ENCODE assay signal across 8 cellular contexts in genomic region chr19:51594774-51595109, GRCh38. TPM values are rescaled to one million over a fixed set of nuclear protein-coding genes. Genes with fewer than 3 reads are reported as not detected.
A peak's percentile ranks its signal among the peaks of the same experiment; 100 is the strongest.
DNase-seq lines count a peak whose midpoint lies in the region; ATAC-seq, FAIRE-seq and TF ChIP-seq lines count a peak whose summit lies in the region.

No MANE protein-coding gene starts in this region.

- no peak for FAIRE-seq in K562 (lab: Jason Lieb, UNC)
- no peak for FAIRE-seq in urothelium cell line (lab: Jason Lieb, UNC)

- no peak for ATAC-seq in stimulated activated naive CD8-positive, alpha-beta T cell treated with anti-CD3 and anti-CD28 coated beads, Interleukin-15, Interleukin-2, amounts not matched to agents 100 U/mL and 50 U/mL, for 24 hours
- ATAC-seq in K562 = peak; percentile 49
- no peak for ATAC-seq in HG02759 (IDR thresholded peaks at IDR 0.05; ENCODE audit: unreplicated experiment)
- ATAC-seq in GM21526 (IDR thresholded peaks at IDR 0.05; ENCODE audit: low FRiP score, unreplicated experiment) = no peak

- no peaks in the 10 kb centered on the region for H3K9me3 ChIP-seq in K562 (replicated peaks; ENCODE audit: control insufficient read depth, insufficient read depth, low read depth, low read length)

- peaks cover 23 to 36% of the 10 kb centered on the region in 2 experiments for H3K4me1 ChIP-seq in K562 (replicated peaks in 1 of 2; ENCODE audit: control insufficient read depth in 2 of 2, insufficient read depth in 2 of 2, low read length in 2 of 2)

- no peaks in the 10 kb centered on the region for H3K27me3 ChIP-seq in K562 (ENCODE audit: control insufficient read depth in 2 of 2, insufficient read depth in 2 of 2, low read length in 2 of 2)

- intact Hi-C loops in K562 (cut with micrococcal nuclease) (no loop called here), lower leg skin (cut with DNase I; ENCODE audit: low total_unique reads) (no loop called here)

- H2AFZ ChIP-seq in K562 (ENCODE audit: low read depth, low read length) = peak overlapping the region; percentile 89

- H3K36me3 Mint-ChIP-seq in stimulated activated naive CD8-positive, alpha-beta T cell treated with anti-CD3 and anti-CD28 coated beads, Interleukin-15, Interleukin-2, amounts not matched to agents 100 ng/mL and 50 ng/mL, for 24 hours (ENCODE audit: low read depth) = peaks cover 8% of the 10 kb centered on the region

- no peaks in the 10 kb centered on the region; the same call in 2 of the 3 replicates for H3K79me2 ChIP-seq in K562 (ENCODE audit: control insufficient read depth, insufficient read depth, low read length)

- H3K27ac ChIP-seq in K562 (ENCODE audit: extremely low read depth, low read depth, low read length) = peak overlapping the region; percentile 53; the same call in 2 of the 3 replicates

- CTCF ChIA-PET in K562 (lab: Yijun Ruan, JAX; ENCODE audit: low intra/inter-chr PET ratio) = no interaction called here

- H3K4me2 ChIP-seq in K562 (ENCODE audit: insufficient read depth, low read length) = peak overlapping the region; percentile 89

- no peak for TF ChIP-seq EP300 in K562 (IDR thresholded peaks at IDR 0.05; ENCODE audit: low read length)

- H3K4me3 ChIP-seq in K562 (peak overlapping the region; percentile 48), lower leg skin (ENCODE audit: low read depth, poor library complexity, severe bottlenecking) (peak overlapping the region; percentile 33)

- H3K27me3 Mint-ChIP-seq in stimulated activated naive CD8-positive, alpha-beta T cell treated with anti-CD3 and anti-CD28 coated beads, Interleukin-15, Interleukin-2, amounts not matched to agents 100 ng/mL and 50 ng/mL, for 24 hours = peaks cover 6% of the 10 kb centered on the region

- peak overlapping the region; percentile 89 for H3K27ac Mint-ChIP-seq in stimulated activated naive CD8-positive, alpha-beta T cell treated with anti-CD3 and anti-CD28 coated beads, Interleukin-15, Interleukin-2, amounts not matched to agents 100 ng/mL and 50 ng/mL, for 24 hours

- no peaks in the 10 kb centered on the region for H3K9me1 ChIP-seq in K562 (ENCODE audit: control insufficient read depth, insufficient read depth, low read length)

- TF ChIP-seq POLR2A in K562 (conservative IDR thresholded peaks at IDR 0.05) (no peak), lower leg skin (IDR thresholded peaks at IDR 0.05) (no peak)

- peaks cover 23% of the 10 kb centered on the region for H3K4me1 Mint-ChIP-seq in stimulated activated naive CD8-positive, alpha-beta T cell treated with anti-CD3 and anti-CD28 coated beads, Interleukin-15, Interleukin-2, amounts not matched to agents 100 ng/mL and 50 ng/mL, for 24 hours (ENCODE audit: low read depth)

- H3K9ac ChIP-seq in K562 (ENCODE audit: insufficient read depth in 1 of 2, low read depth in 2 of 2, low read length in 2 of 2) = peak overlapping the region; percentile 64 to 93

- TF ChIP-seq CTCF in K562 (IDR thresholded peaks at IDR 0.05 in 2 of 3, conservative IDR thresholded peaks at IDR 0.05 in 1 of 3; ENCODE audit: insufficient read depth in 2 of 3, low read depth in 1 of 3, low read length in 3 of 3) = no peak
- TF ChIP-seq CTCF in lower leg skin (IDR thresholded peaks at IDR 0.05) = no peak

- peaks cover 6% of the 10 kb centered on the region for H3K9me3 Mint-ChIP-seq in stimulated activated naive CD8-positive, alpha-beta T cell treated with anti-CD3 and anti-CD28 coated beads, Interleukin-15, Interleukin-2, amounts not matched to agents 100 ng/mL and 50 ng/mL, for 24 hours

- DNase-seq in stimulated activated naive CD8-positive, alpha-beta T cell treated with anti-CD3 and anti-CD28 coated beads, Interleukin-15, Interleukin-2, amounts not matched to agents 100 U/mL and 50 U/mL, for 24 hours = no peak
- DNase-seq in K562 (ENCODE audit: extremely low read depth in 1 of 4, low spot score in 3 of 4) (no peak), lower leg skin (ENCODE audit: low spot score in 2 of 2) (no peak), urothelium cell line (ENCODE audit: low spot score) (peak; percentile 20)
- DNase-seq in activated effector memory CD4-positive, alpha-beta T cell treated with anti-CD3 and anti-CD28 coated beads, Interleukin-2, amount 50 U/mL, for 16 hours = no peak

- TF ChIP-seq RAD21 in K562 (CRISPR knock-in tag; conservative IDR thresholded peaks at IDR 0.05 in 1 of 2, IDR thresholded peaks at IDR 0.05 in 1 of 2) = no peak

- no peaks in the 10 kb centered on the region for H4K20me1 ChIP-seq in K562 (replicated peaks; ENCODE audit: control insufficient read depth, insufficient read depth, low read length)

- POLR2A ChIA-PET in K562 (lab: Yijun Ruan, JAX) = interaction anchor here (0.7 to 2.4 kb wide), 6 partner anchors 8 to 120 kb away, joined by 4 to 15 read pairs (median 5); partner anchors contain the start of gene ZNF175

- peaks cover 2% of the 10 kb centered on the region; the same call in 1 of the 3 replicates for H3K36me3 ChIP-seq in K562 (ENCODE audit: control insufficient read depth, insufficient read depth, low read length)

- in situ Hi-C loops in K562 (cut with MboI) = no loop called here

- BruUV-seq in K562 (replicated peaks; lab: Mats Ljungman, UMichigan) = no TSS peak

- peak overlapping the region; percentile 97 for H3K4me3 Mint-ChIP-seq in stimulated activated naive CD8-positive, alpha-beta T cell treated with anti-CD3 and anti-CD28 coated beads, Interleukin-15, Interleukin-2, amounts not matched to agents 100 ng/mL and 50 ng/mL, for 24 hours

- WGBS in K562 (ENCODE audit: insufficient coverage, low coverage, missing lambda C conversion rate) = 5% methylated on average over 6 of the region's 6 CpGs
- 9 to 10% methylated on average over 5 to 6 of the region's 6 CpGs for WGBS in lower leg skin, 2 donors

TF ChIP-seq in K562, 482 proteins besides CTCF, POLR2A, EP300 and RAD21 (continues in another document):
- TF ChIP-seq FIP1L1 (IDR thresholded peaks at IDR 0.05; ENCODE audit: low read depth, low read length, poor library complexity, severe bottlenecking) (no peak), NFATC3 (IDR thresholded peaks at IDR 0.05) (no peak)

RNA-seq across cellular contexts. Expression of gene ZNF175, which starts 23.7 kb away (rescaled TPM):
- 53.3 and 97.8 TPM in 2 replicates for total RNA-seq in K562 (2011; cell fraction: chromatin; rRNA removed; ENCODE audit: low replicate concordance)
- 31.9 and 40.5 TPM in 2 replicates for total RNA-seq in K562 (2011; cell fraction: nucleolus; rRNA removed)
- total RNA-seq in K562 (2011; cell fraction: nucleoplasm; rRNA removed) = 60.0 and 79.1 TPM in 2 replicates
- 5.8 and 6.6 TPM in 2 replicates for total RNA-seq in K562 (2014; rRNA removed)
- total RNA-seq in K562 (2014; rRNA removed; fragmentation: Illumina TruSeq; extraction: Trizol) = 19.0 and 22.1 TPM in 2 replicates
- 13.9 and 14.0 TPM in 2 replicates for total RNA-seq in K562 (2015; rRNA removed; fragmentation: Illumina TruSeq; extraction: Trizol)
- 19.5 and 23.7 TPM in 2 replicates for total RNA-seq in K562 (2021)
- 37.1 and 37.9 TPM in 2 replicates for polyA plus RNA-seq in K562 (2011; rRNA removed)
- 5.6 and 11.8 TPM in 2 replicates for polyA plus RNA-seq in K562 (2011; cell fraction: cytosol; rRNA removed)
- 40.2 and 52.7 TPM in 2 replicates for polyA plus RNA-seq in K562 (2011; cell fraction: nucleus; rRNA removed)
- 23.6 and 33.7 TPM in 2 replicates for polyA plus RNA-seq in K562 (2012)
- 17.5 and 21.4 TPM in 2 replicates for polyA plus RNA-seq in K562 (2014; fragmentation: Illumina TruSeq; extraction: Trizol)
- polyA plus RNA-seq in K562 (2014; fragmentation: Nextera tagmentation; extraction: Ambion mirVana) = 1 to 10 TPM; 3.7 to 4.4 TPM
- 11.1 and 12.8 TPM in 2 replicates for polyA plus RNA-seq in K562 (2014; rRNA removed)
- 38.3 and 54.3 TPM in 2 replicates for polyA minus RNA-seq in K562 (2011; rRNA and poly(A)+ RNA removed)
- 13.5 and 26.7 TPM in 2 replicates for polyA minus RNA-seq in K562 (2011; cell fraction: cytosol; rRNA and poly(A)+ RNA removed)
- 19.4 and 42.9 TPM in 2 replicates for polyA minus RNA-seq in K562 (2011; cell fraction: nucleus; rRNA and poly(A)+ RNA removed)
- 1 to 10 TPM; 2.0 to 5.3 (median 2.5) TPM for total RNA-seq in lower leg skin

RNA-seq across cellular contexts. Expression of gene SIGLEC5, which starts 35.5 kb away (rescaled TPM):
- total RNA-seq in K562 (2011; cell fraction: chromatin; rRNA removed; ENCODE audit: low replicate concordance) = not detected in 2 replicates
- not detected in 2 replicates for total RNA-seq in K562 (2011; cell fraction: nucleolus; rRNA removed)
- not detected in 2 replicates for total RNA-seq in K562 (2011; cell fraction: nucleoplasm; rRNA removed)
- total RNA-seq in K562 (2014; rRNA removed) (not detected in 2 replicates), K562 (2014; rRNA removed; fragmentation: Illumina TruSeq; extraction: Trizol) (not detected in 2 replicates), K562 (2015; rRNA removed; fragmentation: Illumina TruSeq; extraction: Trizol) (0.14 TPM in 1 of 2 replicates, not detected in the other), K562 (2021) (not detected in 2 replicates), lower leg skin (under 1 TPM in 2 of 4 donors, not detected in 2; 0.72 to 0.76 TPM)
- polyA plus RNA-seq in K562 (2011; rRNA removed) (not detected in 2 replicates), K562 (2014; fragmentation: Illumina TruSeq; extraction: Trizol) (not detected in 2 replicates), K562 (2014; fragmentation: Nextera tagmentation; extraction: Ambion mirVana) (not detected), K562 (2014; rRNA removed) (not detected in 2 replicates)
- not detected in 2 replicates for polyA plus RNA-seq in K562 (2011; cell fraction: cytosol; rRNA removed)
- not detected in 2 replicates for polyA plus RNA-seq in K562 (2011; cell fraction: nucleus; rRNA removed)
- 0.04 TPM in 1 of 2 replicates, not detected in the other for polyA plus RNA-seq in K562 (2012)
- not detected in 2 replicates for polyA minus RNA-seq in K562 (2011; rRNA and poly(A)+ RNA removed)
- not detected in 2 replicates for polyA minus RNA-seq in K562 (2011; cell fraction: cytosol; rRNA and poly(A)+ RNA removed)
- polyA minus RNA-seq in K562 (2011; cell fraction: nucleus; rRNA and poly(A)+ RNA removed) = not detected in 2 replicates

RNA-seq across cellular contexts. Expression of gene SIGLEC14, which starts 51.9 kb away (rescaled TPM):
- total RNA-seq in K562 (2011; cell fraction: chromatin; rRNA removed; ENCODE audit: low replicate concordance) = not detected in 2 replicates
- not detected in 2 replicates for total RNA-seq in K562 (2011; cell fraction: nucleolus; rRNA removed)
- total RNA-seq in K562 (2011; cell fraction: nucleoplasm; rRNA removed) = not detected in 2 replicates
- total RNA-seq in K562 (2014; rRNA removed) (not detected in 2 replicates), K562 (2014; rRNA removed; fragmentation: Illumina TruSeq; extraction: Trizol) (not detected in 2 replicates), K562 (2015; rRNA removed; fragmentation: Illumina TruSeq; extraction: Trizol) (0.19 TPM in 1 of 2 replicates, not detected in the other), K562 (2021) (not detected in 2 replicates), lower leg skin (1 to 10 TPM in 1 of 4 donors, under 1 TPM in 1, not detected in 2; 0.84 to 1.0 TPM)
- polyA plus RNA-seq in K562 (2011; rRNA removed) (not detected in 2 replicates), K562 (2014; fragmentation: Illumina TruSeq; extraction: Trizol) (not detected in 2 replicates), K562 (2014; fragmentation: Nextera tagmentation; extraction: Ambion mirVana) (not detected), K562 (2014; rRNA removed) (not detected in 2 replicates)
- polyA plus RNA-seq in K562 (2011; cell fraction: cytosol; rRNA removed) = 0.07 TPM in 1 of 2 replicates, not detected in the other
- not detected in 2 replicates for polyA plus RNA-seq in K562 (2011; cell fraction: nucleus; rRNA removed)
- polyA plus RNA-seq in K562 (2012) = 0.22 and 1.0 TPM in 2 replicates
- not detected in 2 replicates for polyA minus RNA-seq in K562 (2011; rRNA and poly(A)+ RNA removed)
- not detected in 2 replicates for polyA minus RNA-seq in K562 (2011; cell fraction: cytosol; rRNA and poly(A)+ RNA removed)
- polyA minus RNA-seq in K562 (2011; cell fraction: nucleus; rRNA and poly(A)+ RNA removed) = not detected in 2 replicates
